1 cellular context compared by ENCODE assay signal in genomic region chr16:81035975-81036750, GRCh38.
TF ChIP-seq lines count a peak whose summit lies in the region.

No MANE protein-coding gene starts in this region.

TF ChIP-seq in K562, 482 proteins besides CTCF, POLR2A, EP300 and RAD21 (continued from another document and continues in another):
- TF ChIP-seq UBTF (IDR thresholded peaks at IDR 0.05; ENCODE audit: borderline replicate concordance in 1 of 2, low read depth in 2 of 2, low read length in 2 of 2): peak; percentile 52 to 81; a peak in 3 of 4 replicates
- no peak for TF ChIP-seq JUNB (CRISPR knock-in tag; conservative IDR thresholded peaks at IDR 0.05)
- TF ChIP-seq RBM15 (IDR thresholded peaks at IDR 0.05; ENCODE audit: insufficient read depth, low read length): no peak
- TF ChIP-seq, protein P1, sequence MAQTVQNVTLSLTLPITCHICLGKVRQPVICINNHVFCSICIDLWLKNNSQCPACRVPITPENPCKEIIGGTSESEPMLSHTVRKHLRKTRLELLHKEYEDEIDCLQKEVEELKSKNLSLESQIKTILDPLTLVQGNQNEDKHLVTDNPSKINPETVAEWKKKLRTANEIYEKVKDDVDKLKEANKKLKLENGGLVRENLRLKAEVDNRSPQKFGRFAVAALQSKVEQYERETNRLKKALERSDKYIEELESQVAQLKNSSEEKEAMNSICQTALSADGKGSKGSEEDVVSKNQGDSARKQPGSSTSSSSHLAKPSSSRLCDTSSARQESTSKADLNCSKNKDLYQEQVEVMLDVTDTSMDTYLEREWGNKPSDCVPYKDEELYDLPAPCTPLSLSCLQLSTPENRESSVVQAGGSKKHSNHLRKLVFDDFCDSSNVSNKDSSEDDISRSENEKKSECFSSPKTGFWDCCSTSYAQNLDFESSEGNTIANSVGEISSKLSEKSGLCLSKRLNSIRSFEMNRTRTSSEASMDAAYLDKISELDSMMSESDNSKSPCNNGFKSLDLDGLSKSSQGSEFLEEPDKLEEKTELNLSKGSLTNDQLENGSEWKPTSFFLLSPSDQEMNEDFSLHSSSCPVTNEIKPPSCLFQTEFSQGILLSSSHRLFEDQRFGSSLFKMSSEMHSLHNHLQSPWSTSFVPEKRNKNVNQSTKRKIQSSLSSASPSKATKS (CRISPR knock-in tag; IDR thresholded peaks at IDR 0.05): no peak
- TF ChIP-seq RB1 (IDR thresholded peaks at IDR 0.05; ENCODE audit: low read depth): peak; percentile 65
- TF ChIP-seq SETDB1 (IDR thresholded peaks at IDR 0.05; ENCODE audit: low read length): no peak
- TF ChIP-seq ZNF280B (CRISPR knock-in tag; IDR thresholded peaks at IDR 0.05): no peak
- peak; percentile 87 for TF ChIP-seq GABPA (tag; conservative IDR thresholded peaks at IDR 0.05; ENCODE audit: low read depth)
- no peak for TF ChIP-seq ZBTB33 (CRISPR knock-in tag; IDR thresholded peaks at IDR 0.05)
- no peak for TF ChIP-seq GATA2 (CRISPR knock-in tag; IDR thresholded peaks at IDR 0.05)
- TF ChIP-seq ZNF589 (CRISPR knock-in tag; IDR thresholded peaks at IDR 0.05; ENCODE audit: low read depth): peak; percentile 50; the same call in 1 of the 2 replicates
- no peak for TF ChIP-seq FUS (optimal IDR thresholded peaks at IDR 0.05; ENCODE audit: low read depth, low read length)
- no peak for TF ChIP-seq ZNF174 (CRISPR knock-in tag; IDR thresholded peaks at IDR 0.05)
- TF ChIP-seq, protein P2, sequence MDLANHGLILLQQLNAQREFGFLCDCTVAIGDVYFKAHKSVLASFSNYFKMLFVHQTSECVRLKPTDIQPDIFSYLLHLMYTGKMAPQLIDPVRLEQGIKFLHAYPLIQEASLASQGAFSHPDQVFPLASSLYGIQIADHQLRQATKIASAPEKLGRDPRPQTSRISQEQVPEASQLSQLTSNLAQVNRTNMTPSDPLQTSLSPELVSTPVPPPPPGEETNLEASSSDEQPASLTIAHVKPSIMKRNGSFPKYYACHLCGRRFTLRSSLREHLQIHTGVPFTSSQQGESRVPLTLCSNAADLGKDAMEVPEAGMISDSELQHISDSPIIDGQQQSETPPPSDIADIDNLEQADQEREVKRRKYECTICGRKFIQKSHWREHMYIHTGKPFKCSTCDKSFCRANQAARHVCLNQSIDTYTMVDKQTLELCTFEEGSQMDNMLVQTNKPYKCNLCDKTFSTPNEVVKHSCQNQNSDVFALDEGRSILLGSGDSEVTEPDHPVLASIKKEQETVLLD (IDR thresholded peaks at IDR 0.05): no peak
- peak; percentile 55; the same call in 1 of the 2 replicates for TF ChIP-seq ZC3H4 (CRISPR knock-in tag; IDR thresholded peaks at IDR 0.05; ENCODE audit: borderline replicate concordance)
- no peak for TF ChIP-seq ARNT (IDR thresholded peaks at IDR 0.05)
- no peak for TF ChIP-seq CHD2 (IDR thresholded peaks at IDR 0.05; ENCODE audit: low read depth, low read length)
- TF ChIP-seq TCFL5 (CRISPR knock-in tag; conservative IDR thresholded peaks at IDR 0.05): no peak
- TF ChIP-seq PBX2 (CRISPR knock-in tag; IDR thresholded peaks at IDR 0.05; ENCODE audit: low read depth): no peak
- no peak for TF ChIP-seq PBX2 (tag; conservative IDR thresholded peaks at IDR 0.05; ENCODE audit: low read depth)
- no peak for TF ChIP-seq FOSL1 (tag; conservative IDR thresholded peaks at IDR 0.05)
- TF ChIP-seq MAFG (tag; conservative IDR thresholded peaks at IDR 0.05): no peak
- TF ChIP-seq PKNOX1 (IDR thresholded peaks at IDR 0.05): no peak
- TF ChIP-seq HCFC1 (IDR thresholded peaks at IDR 0.05; ENCODE audit: low read depth, low read length): 0 out of 2 replicates have a peak, but pooled peaks have one; percentile 2
- TF ChIP-seq DMBX1 (CRISPR knock-in tag; IDR thresholded peaks at IDR 0.05; ENCODE audit: borderline replicate concordance): no peak
- TF ChIP-seq GABPB1 (CRISPR knock-in tag; IDR thresholded peaks at IDR 0.05): no peak
- TF ChIP-seq TCF7 (IDR thresholded peaks at IDR 0.05; ENCODE audit: borderline replicate concordance): no peak
- TF ChIP-seq, protein P3, sequence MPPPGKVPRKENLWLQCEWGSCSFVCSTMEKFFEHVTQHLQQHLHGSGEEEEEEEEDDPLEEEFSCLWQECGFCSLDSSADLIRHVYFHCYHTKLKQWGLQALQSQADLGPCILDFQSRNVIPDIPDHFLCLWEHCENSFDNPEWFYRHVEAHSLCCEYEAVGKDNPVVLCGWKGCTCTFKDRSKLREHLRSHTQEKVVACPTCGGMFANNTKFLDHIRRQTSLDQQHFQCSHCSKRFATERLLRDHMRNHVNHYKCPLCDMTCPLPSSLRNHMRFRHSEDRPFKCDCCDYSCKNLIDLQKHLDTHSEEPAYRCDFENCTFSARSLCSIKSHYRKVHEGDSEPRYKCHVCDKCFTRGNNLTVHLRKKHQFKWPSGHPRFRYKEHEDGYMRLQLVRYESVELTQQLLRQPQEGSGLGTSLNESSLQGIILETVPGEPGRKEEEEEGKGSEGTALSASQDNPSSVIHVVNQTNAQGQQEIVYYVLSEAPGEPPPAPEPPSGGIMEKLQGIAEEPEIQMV (tag; conservative IDR thresholded peaks at IDR 0.05; ENCODE audit: low read depth): no peak
- no peak for TF ChIP-seq C11orf30 (IDR thresholded peaks at IDR 0.05; ENCODE audit: low read depth)
- TF ChIP-seq, protein P4, sequence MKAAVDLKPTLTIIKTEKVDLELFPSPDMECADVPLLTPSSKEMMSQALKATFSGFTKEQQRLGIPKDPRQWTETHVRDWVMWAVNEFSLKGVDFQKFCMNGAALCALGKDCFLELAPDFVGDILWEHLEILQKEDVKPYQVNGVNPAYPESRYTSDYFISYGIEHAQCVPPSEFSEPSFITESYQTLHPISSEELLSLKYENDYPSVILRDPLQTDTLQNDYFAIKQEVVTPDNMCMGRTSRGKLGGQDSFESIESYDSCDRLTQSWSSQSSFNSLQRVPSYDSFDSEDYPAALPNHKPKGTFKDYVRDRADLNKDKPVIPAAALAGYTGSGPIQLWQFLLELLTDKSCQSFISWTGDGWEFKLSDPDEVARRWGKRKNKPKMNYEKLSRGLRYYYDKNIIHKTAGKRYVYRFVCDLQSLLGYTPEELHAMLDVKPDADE (conservative IDR thresholded peaks at IDR 0.05; ENCODE audit: control insufficient read depth, low read depth, low read length): no peak
- TF ChIP-seq FOS (IDR thresholded peaks at IDR 0.05; ENCODE audit: extremely low read depth, insufficient read length): no peak
- TF ChIP-seq PRMT5 (CRISPR knock-in tag; IDR thresholded peaks at IDR 0.05): no peak
- TF ChIP-seq ZKSCAN3 (CRISPR knock-in tag; IDR thresholded peaks at IDR 0.05): no peak
- TF ChIP-seq XRCC5 (IDR thresholded peaks at IDR 0.05; ENCODE audit: low read depth, low read length): no peak
- TF ChIP-seq ZNF3 (CRISPR knock-in tag; IDR thresholded peaks at IDR 0.05): no peak
- no peak for TF ChIP-seq MYBL2 (IDR thresholded peaks at IDR 0.05; ENCODE audit: low read depth)
- TF ChIP-seq MYBL2 (CRISPR knock-in tag; IDR thresholded peaks at IDR 0.05; ENCODE audit: borderline replicate concordance): no peak
- TF ChIP-seq USF1 (CRISPR knock-in tag; IDR thresholded peaks at IDR 0.05): no peak
- no peak for TF ChIP-seq IRF9 (tag; IDR thresholded peaks at IDR 0.05)
- TF ChIP-seq NFXL1 (CRISPR knock-in tag; IDR thresholded peaks at IDR 0.05): no peak
- no peak for TF ChIP-seq PHB (CRISPR knock-in tag; IDR thresholded peaks at IDR 0.05)
- TF ChIP-seq, protein P5, sequence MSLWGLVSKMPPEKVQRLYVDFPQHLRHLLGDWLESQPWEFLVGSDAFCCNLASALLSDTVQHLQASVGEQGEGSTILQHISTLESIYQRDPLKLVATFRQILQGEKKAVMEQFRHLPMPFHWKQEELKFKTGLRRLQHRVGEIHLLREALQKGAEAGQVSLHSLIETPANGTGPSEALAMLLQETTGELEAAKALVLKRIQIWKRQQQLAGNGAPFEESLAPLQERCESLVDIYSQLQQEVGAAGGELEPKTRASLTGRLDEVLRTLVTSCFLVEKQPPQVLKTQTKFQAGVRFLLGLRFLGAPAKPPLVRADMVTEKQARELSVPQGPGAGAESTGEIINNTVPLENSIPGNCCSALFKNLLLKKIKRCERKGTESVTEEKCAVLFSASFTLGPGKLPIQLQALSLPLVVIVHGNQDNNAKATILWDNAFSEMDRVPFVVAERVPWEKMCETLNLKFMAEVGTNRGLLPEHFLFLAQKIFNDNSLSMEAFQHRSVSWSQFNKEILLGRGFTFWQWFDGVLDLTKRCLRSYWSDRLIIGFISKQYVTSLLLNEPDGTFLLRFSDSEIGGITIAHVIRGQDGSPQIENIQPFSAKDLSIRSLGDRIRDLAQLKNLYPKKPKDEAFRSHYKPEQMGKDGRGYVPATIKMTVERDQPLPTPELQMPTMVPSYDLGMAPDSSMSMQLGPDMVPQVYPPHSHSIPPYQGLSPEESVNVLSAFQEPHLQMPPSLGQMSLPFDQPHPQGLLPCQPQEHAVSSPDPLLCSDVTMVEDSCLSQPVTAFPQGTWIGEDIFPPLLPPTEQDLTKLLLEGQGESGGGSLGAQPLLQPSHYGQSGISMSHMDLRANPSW (CRISPR knock-in tag; IDR thresholded peaks at IDR 0.05): no peak
